Comparison of ENCODE assay signal across 8 cellular contexts in the genomic region with DNA sequence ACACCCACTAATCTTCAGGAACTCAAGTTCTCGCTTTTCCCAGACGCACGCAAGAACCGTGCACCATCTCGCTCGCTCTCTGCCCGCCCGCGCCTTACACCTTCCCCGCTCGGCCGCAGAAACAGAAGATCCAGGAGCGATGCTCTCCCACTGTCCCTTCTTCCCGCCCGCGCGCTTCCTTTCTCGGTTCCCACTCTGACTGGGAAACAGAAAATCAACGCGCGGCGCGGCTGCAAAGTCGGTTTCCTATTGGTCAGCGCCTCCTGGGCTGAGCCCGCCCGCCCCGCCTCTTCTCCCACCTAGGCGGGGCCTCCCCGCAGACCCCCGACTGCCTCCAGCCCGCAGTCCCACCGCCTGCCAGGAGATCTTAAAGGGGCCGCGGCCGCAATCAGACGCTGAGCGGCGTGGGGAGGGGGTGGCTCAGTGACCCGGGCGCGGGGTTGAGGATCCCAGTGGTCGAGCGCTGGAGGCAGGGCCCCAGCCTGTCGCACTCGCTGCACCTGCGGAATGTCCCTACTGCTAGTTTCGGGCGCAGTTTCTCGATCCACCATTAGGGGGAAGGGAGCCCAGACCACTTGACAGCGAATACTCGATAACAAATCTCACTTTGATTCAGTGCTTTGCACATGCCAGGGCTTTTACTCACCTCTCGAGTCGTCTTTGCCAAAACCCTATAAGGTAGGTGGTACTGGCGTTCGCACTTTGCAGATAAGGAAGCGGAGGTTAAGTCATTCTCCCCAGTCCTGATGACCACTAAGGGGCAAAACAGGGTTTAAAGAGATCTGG. TPM values are rescaled to one million over a fixed set of nuclear protein-coding genes. Genes with fewer than 3 reads are reported as not detected.
A peak's percentile ranks its signal among the peaks of the same experiment; 100 is the strongest.
DNase-seq lines count a peak whose midpoint lies in the region; ATAC-seq and TF ChIP-seq lines count a peak whose summit lies in the region.

No MANE protein-coding gene starts in this region.

- peak; percentile 92 for TF ChIP-seq CTCF in GM12872 (IDR thresholded peaks at IDR 0.05; ENCODE audit: insufficient read depth, low read depth, low read length)
- peak; percentile 9 for TF ChIP-seq CTCF in SU-DHL-6 (IDR thresholded peaks at IDR 0.05; ENCODE audit: insufficient read depth, low read length, poor library complexity, severe bottlenecking)
- peak in 8 of 9 donors; percentile 33 to 73 (median 52) for TF ChIP-seq CTCF in heart right ventricle (IDR thresholded peaks at IDR 0.05)
- peak; percentile 56 for TF ChIP-seq CTCF in upper lobe of right lung (IDR thresholded peaks at IDR 0.05)

- H3K79me2 ChIP-seq in SU-DHL-6 (ENCODE audit: insufficient read depth, low read length): no peaks in the 10 kb centered on the region

- H3K27ac ChIP-seq in SU-DHL-6 (ENCODE audit: low read depth, low read length): peak overlapping the region; percentile 60
- H3K27ac ChIP-seq in heart right ventricle: peak overlapping the region in 9 of 10 donors; percentile 38 to 87 (median 65)
- peak overlapping the region; percentile 83 for H3K27ac ChIP-seq in upper lobe of right lung

- no peaks in the 10 kb centered on the region for H3F3A ChIP-seq in SU-DHL-6 (ENCODE audit: insufficient read depth)

- H3K9ac ChIP-seq in SU-DHL-6 (ENCODE audit: low read length) (peak overlapping the region; percentile 68), adipocyte (ENCODE audit: low read length) (peak overlapping the region; percentile 68)

- 0 to 1% methylated on average over 57 of the region's 57 CpGs for WGBS in heart right ventricle, 2 donors

- H3K9me2 ChIP-seq in SU-DHL-6 (replicated peaks; ENCODE audit: insufficient read depth, low read length): no peaks in the 10 kb centered on the region

- no peaks in the 10 kb centered on the region for H3K27me3 ChIP-seq in SU-DHL-6 (ENCODE audit: low read length)
- peaks cover 16% of the 10 kb centered on the region for H3K27me3 ChIP-seq in adipocyte (replicated peaks; ENCODE audit: control insufficient read depth, insufficient read depth, low read length)
- peaks cover 7 to 34% (median 30%) of the 10 kb centered on the region in 7 donors for H3K27me3 ChIP-seq in heart right ventricle
- peaks cover 11% of the 10 kb centered on the region for H3K27me3 ChIP-seq in upper lobe of right lung

- DNase-seq in NCI-H128 (lab: John Stamatoyannopoulos, UW; ENCODE audit: unreplicated experiment) (peak; percentile 94), adipocyte (ENCODE audit: low read depth) (peak; percentile 99), heart right ventricle (peak; percentile 97 to 98), posterior cingulate gyrus (peak; percentile 98 to 100 (median 99)), upper lobe of right lung (peak; percentile 98)

- H3K4me1 ChIP-seq in adipocyte (ENCODE audit: control insufficient read depth, insufficient read depth, low read length): peaks cover 8% of the 10 kb centered on the region
- peaks cover 5 to 29% (median 17%) of the 10 kb centered on the region in 9 donors for H3K4me1 ChIP-seq in heart right ventricle
- peaks cover 10% of the 10 kb centered on the region for H3K4me1 ChIP-seq in upper lobe of right lung

- no peaks in the 10 kb centered on the region for H3K36me3 ChIP-seq in SU-DHL-6 (ENCODE audit: low read length)
- H3K36me3 ChIP-seq in adipocyte (ENCODE audit: control insufficient read depth, insufficient read depth, low read length, severe bottlenecking): peaks cover 3% of the 10 kb centered on the region
- peaks cover 0 to 21% (median 0%) of the 10 kb centered on the region in 9 donors for H3K36me3 ChIP-seq in heart right ventricle
- no peaks in the 10 kb centered on the region for H3K36me3 ChIP-seq in upper lobe of right lung

- H3K4me3 ChIP-seq in SU-DHL-6 (ENCODE audit: insufficient read depth, low read length, poor library complexity, severe bottlenecking) (peak overlapping the region; percentile 54), adipocyte (ENCODE audit: low read length) (peak overlapping the region; percentile 86), heart right ventricle (peak overlapping the region; percentile 61 to 97 (median 72)), upper lobe of right lung (peak overlapping the region; percentile 84)

- intact Hi-C loops in heart right ventricle (cut with DNase I) (loop anchor here in 1 of 10 donors (2.0 kb wide), 1 partner anchor 35 kb away; a partner anchor contains a TSS), posterior cingulate gyrus (cut with DNase I) (no loop called here), upper lobe of right lung (cut with DNase I) (no loop called here)

- H3K9me3 ChIP-seq in SU-DHL-6 (ENCODE audit: insufficient read depth, low read length) (no peaks in the 10 kb centered on the region), adipocyte (ENCODE audit: control insufficient read depth, low read length) (no peaks in the 10 kb centered on the region), heart right ventricle (no peaks in the 10 kb centered on the region), upper lobe of right lung (no peaks in the 10 kb centered on the region)

- H4K20me1 ChIP-seq in SU-DHL-6 (ENCODE audit: low read depth, low read length): no peaks in the 10 kb centered on the region

- peak overlapping the region; percentile 74 for H3K4me2 ChIP-seq in SU-DHL-6 (ENCODE audit: low read depth, low read length, poor library complexity, severe bottlenecking)

- ATAC-seq in HG02678 (IDR thresholded peaks at IDR 0.05; ENCODE audit: unreplicated experiment): peak; percentile 85
- ATAC-seq in heart right ventricle: peak; percentile 92 to 98 (median 96)
- peak; percentile 89 for ATAC-seq in upper lobe of right lung

- peak overlapping the region; percentile 85 for H2AFZ ChIP-seq in SU-DHL-6 (ENCODE audit: low read depth, low read length, severe bottlenecking)

RNA-seq across cellular contexts. Expression of a gene that starts 0.7 kb away (rescaled TPM):
- total RNA-seq in heart right ventricle (100 to 1,000 TPM in 5 of 10 donors, 10 to 100 TPM in 5; 72.2 to 126 (median 95.4) TPM), upper lobe of right lung (51.4 TPM)
- 100 to 1,000 TPM in 1 of 2 donors, 10 to 100 TPM in 1; 53.4 to 104 TPM for polyA plus RNA-seq in heart right ventricle

RNA-seq across cellular contexts. Expression of a gene that starts 3.8 kb away (rescaled TPM):
- total RNA-seq in heart right ventricle: not detected
- under 1 TPM in 1 of 2 donors, not detected in 1; 0.28 TPM for polyA plus RNA-seq in heart right ventricle
- 48.4 TPM for total RNA-seq in upper lobe of right lung

RNA-seq across cellular contexts. Expression of a gene that starts 21.3 kb away (rescaled TPM):
- total RNA-seq in heart right ventricle (1 to 10 TPM in 3 of 10 donors, under 1 TPM in 7; 0.09 to 4.0 (median 0.69) TPM), upper lobe of right lung (8.7 TPM)
- polyA plus RNA-seq in heart right ventricle: 1 to 10 TPM in 1 of 2 donors, under 1 TPM in 1; 0.43 to 1.1 TPM

RNA-seq across cellular contexts. Expression of a gene that starts 26.7 kb away (rescaled TPM):
- under 1 TPM in 6 of 10 donors, not detected in 4; 0.17 to 0.48 (median 0.38) TPM for total RNA-seq in heart right ventricle
- 1 to 10 TPM; 1.4 to 1.7 TPM for polyA plus RNA-seq in heart right ventricle
- not detected for total RNA-seq in upper lobe of right lung

RNA-seq across cellular contexts. Expression of a gene that starts 35.7 kb away (rescaled TPM):
- total RNA-seq in heart right ventricle (100 to 1,000 TPM in 3 of 10 donors, 10 to 100 TPM in 7; 77.3 to 125 (median 90.5) TPM), upper lobe of right lung (186 TPM)
- 10 to 100 TPM; 50.9 to 73.7 TPM for polyA plus RNA-seq in heart right ventricle

Comparison
In these comparisons a context has a peak if more than half of its experiments do, and no peak if none do; other contexts are left out.
1. Peak in every context shown above with its lines: DNase-seq, ATAC-seq, H3K4me3 ChIP-seq and H3K27ac ChIP-seq.
2. CTCF ChIP-seq: peak in every context shown above with its lines; median percentile 92 in GM12872; 56 in upper lobe of right lung; 52 in heart right ventricle; 9 in SU-DHL-6.
3. RNA of a gene that starts 3.8 kb away (total RNA-seq): 48.4 TPM in upper lobe of right lung (single experiment); not detected in heart right ventricle; every median in the first group is over 10 times any median in the second.